In the genomic region with DNA sequence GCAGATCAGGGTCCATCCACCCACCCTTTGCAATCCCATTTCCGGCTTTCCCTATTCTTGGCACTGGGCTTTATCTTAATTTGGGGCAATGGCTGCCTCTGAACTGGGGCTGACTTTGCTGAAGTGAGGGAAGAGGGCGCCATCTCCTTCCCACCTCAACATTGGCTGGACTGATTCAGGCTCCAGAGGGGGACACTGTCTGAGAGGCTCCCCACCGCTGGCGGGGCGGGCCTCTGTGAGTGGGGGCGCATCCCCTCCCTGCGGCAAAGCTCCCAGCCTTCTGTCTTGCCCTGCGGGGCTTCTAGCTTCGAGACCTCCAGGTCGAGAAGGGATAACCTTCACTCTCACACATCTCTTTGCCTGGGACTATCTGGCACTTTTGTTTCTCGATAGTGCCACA, we compare ENCODE assay signal across 22 cellular contexts.
"Had no signal": no experiment of that assay in that cellular context is flagged by ENCODE, and none has a peak within 500 bp of the region (broad histone marks: within the 10 kb centered on the region; RNA-seq: fewer than 3 reads in every experiment).

No MANE protein-coding gene starts in this region.

- H3K27ac ChIP-seq: colonic mucosa had no signal

- H3K4me3 ChIP-seq: colonic mucosa had no signal

- H3K4me1 ChIP-seq: colonic mucosa had no signal

- H3K36me3 ChIP-seq: colonic mucosa had no signal

- H3K36me3 Mint-ChIP-seq: activated naive CD4-positive, alpha-beta T cell treated with anti-CD3 and anti-CD28 coated beads, Interleukin-2, amount 50 U/mL, for 72 hours; activated naive CD8-positive, alpha-beta T cell treated with anti-CD3 and anti-CD28 coated beads, Interleukin-2, amount 10 ng/mL, durations not matched to agents 7 days and 5 days had no signal

- ATAC-seq: activated naive CD4-positive, alpha-beta T cell treated with anti-CD3 and anti-CD28 coated beads, Interleukin-2, amount 50 U/mL, for 72 hours; activated T-cell treated with anti-CD3 and anti-CD28 coated beads, Interleukin-2, amount 50 U/mL, for 72 hours; T-helper 17 cell had no signal

- H3K27me3 Mint-ChIP-seq: activated CD4-positive, alpha-beta memory T cell treated with anti-CD3 and anti-CD28 coated beads, Interleukin-2, amount 10 ng/mL, durations not matched to agents 7 days and 5 days; activated CD4-positive, alpha-beta T cell treated with anti-CD3 and anti-CD28 coated beads, Interleukin-2, amount 10 ng/mL, durations not matched to agents 7 days and 5 days; activated naive CD4-positive, alpha-beta T cell treated with anti-CD3 and anti-CD28 coated beads, Interleukin-2, amount 10 ng/mL, durations not matched to agents 7 days and 5 days; activated naive CD8-positive, alpha-beta T cell treated with anti-CD3 and anti-CD28 coated beads, Interleukin-2, amount 10 ng/mL, durations not matched to agents 7 days and 5 days; activated T-cell treated with anti-CD3 and anti-CD28 coated beads, Interleukin-2, amount 50 U/mL, for 24 hours; T-helper 17 cell had no signal

- DNase-seq: activated CD4-positive, alpha-beta memory T cell treated with anti-CD3 and anti-CD28 coated beads, Interleukin-2, amount 10 ng/mL, durations not matched to agents 7 days and 5 days; activated CD4-positive, alpha-beta T cell treated with anti-CD3 and anti-CD28 coated beads for 1 hour; activated CD4-positive, alpha-beta T cell treated with anti-CD3 and anti-CD28 coated beads for 4 hours; activated CD4-positive, alpha-beta T cell treated with anti-CD3 and anti-CD28 coated beads, Interleukin-2, amount 10 ng/mL, durations not matched to agents 7 days and 5 days; activated CD4-positive, alpha-beta T cell treated with anti-CD3 and anti-CD28 coated beads, Interleukin-2, amount 50 U/mL, for 4 hours; activated CD8-positive, alpha-beta memory T cell treated with anti-CD3 and anti-CD28 coated beads, Interleukin-2, amount 50 U/mL, for 48 hours; activated gamma-delta T cell; activated naive CD4-positive, alpha-beta T cell; activated naive CD4-positive, alpha-beta T cell treated with anti-CD3 and anti-CD28 coated beads, Interleukin-2, amount 10 ng/mL, durations not matched to agents 7 days and 5 days; activated naive CD8-positive, alpha-beta T cell treated with anti-CD3 and anti-CD28 coated beads, Interleukin-2, amount 10 ng/mL, durations not matched to agents 7 days and 5 days; activated T-cell treated with anti-CD3 and anti-CD28 coated beads for 4 hours; activated T-cell treated with anti-CD3 and anti-CD28 coated beads, Interleukin-2, amount 50 U/mL, for 24 hours; activated T-cell treated with anti-CD3 and anti-CD28 coated beads, Interleukin-2, amount 50 U/mL, for 72 hours; cerebellar nuclear complex; colonic mucosa; effector CD8-positive, alpha-beta T cell; endodermal cell; T-helper 1 cell; T-helper 17 cell; T1000 had no signal

- H3K27ac Mint-ChIP-seq: activated CD4-positive, alpha-beta memory T cell treated with anti-CD3 and anti-CD28 coated beads, Interleukin-2, amount 10 ng/mL, durations not matched to agents 7 days and 5 days; activated CD4-positive, alpha-beta T cell treated with anti-CD3 and anti-CD28 coated beads, Interleukin-2, amount 10 ng/mL, durations not matched to agents 7 days and 5 days; activated naive CD4-positive, alpha-beta T cell treated with anti-CD3 and anti-CD28 coated beads, Interleukin-2, amount 10 ng/mL, durations not matched to agents 7 days and 5 days; activated naive CD4-positive, alpha-beta T cell treated with anti-CD3 and anti-CD28 coated beads, Interleukin-2, amount 50 U/mL, for 72 hours; activated naive CD8-positive, alpha-beta T cell treated with anti-CD3 and anti-CD28 coated beads, Interleukin-2, amount 10 ng/mL, durations not matched to agents 7 days and 5 days; activated T-cell treated with anti-CD3 and anti-CD28 coated beads, Interleukin-2, amount 50 U/mL, for 24 hours; endodermal cell; T-helper 17 cell; T-helper 2 cell treated with Interferon-gamma antibody and Interleukin-4, amounts not matched to agents 5 μg/mL and 100 μg/mL, for 36 hours had no signal

- H3K9me3 Mint-ChIP-seq: activated CD4-positive, alpha-beta memory T cell treated with anti-CD3 and anti-CD28 coated beads, Interleukin-2, amount 10 ng/mL, durations not matched to agents 7 days and 5 days; activated CD4-positive, alpha-beta T cell treated with anti-CD3 and anti-CD28 coated beads, Interleukin-2, amount 10 ng/mL, durations not matched to agents 7 days and 5 days; activated naive CD4-positive, alpha-beta T cell treated with anti-CD3 and anti-CD28 coated beads, Interleukin-2, amount 10 ng/mL, durations not matched to agents 7 days and 5 days; activated naive CD4-positive, alpha-beta T cell treated with anti-CD3 and anti-CD28 coated beads, Interleukin-2, amount 50 U/mL, for 72 hours; activated naive CD8-positive, alpha-beta T cell treated with anti-CD3 and anti-CD28 coated beads, Interleukin-2, amount 10 ng/mL, durations not matched to agents 7 days and 5 days; activated T-cell treated with anti-CD3 and anti-CD28 coated beads, Interleukin-2, amount 50 U/mL, for 24 hours; activated T-cell treated with anti-CD3 and anti-CD28 coated beads, Interleukin-2, amount 50 U/mL, for 72 hours; T-helper 2 cell treated with Interferon-gamma antibody and Interleukin-4, amounts not matched to agents 5 μg/mL and 100 μg/mL, for 36 hours had no signal

- H3K27me3 ChIP-seq: colonic mucosa had no signal

- H3K4me3 Mint-ChIP-seq: activated CD4-positive, alpha-beta memory T cell treated with anti-CD3 and anti-CD28 coated beads, Interleukin-2, amount 10 ng/mL, durations not matched to agents 7 days and 5 days; activated CD4-positive, alpha-beta T cell treated with anti-CD3 and anti-CD28 coated beads, Interleukin-2, amount 10 ng/mL, durations not matched to agents 7 days and 5 days; activated naive CD4-positive, alpha-beta T cell treated with anti-CD3 and anti-CD28 coated beads, Interleukin-2, amount 10 ng/mL, durations not matched to agents 7 days and 5 days; activated naive CD8-positive, alpha-beta T cell treated with anti-CD3 and anti-CD28 coated beads, Interleukin-2, amount 10 ng/mL, durations not matched to agents 7 days and 5 days; activated T-cell treated with anti-CD3 and anti-CD28 coated beads, Interleukin-2, amount 50 U/mL, for 24 hours; activated T-cell treated with anti-CD3 and anti-CD28 coated beads, Interleukin-2, amount 50 U/mL, for 72 hours; endodermal cell; T-helper 2 cell treated with Interferon-gamma antibody and Interleukin-4, amounts not matched to agents 5 μg/mL and 100 μg/mL, for 36 hours had no signal

- H3K9me3 ChIP-seq: colonic mucosa had no signal

- H3K4me1 Mint-ChIP-seq: activated CD4-positive, alpha-beta memory T cell treated with anti-CD3 and anti-CD28 coated beads, Interleukin-2, amount 10 ng/mL, durations not matched to agents 7 days and 5 days; activated naive CD8-positive, alpha-beta T cell treated with anti-CD3 and anti-CD28 coated beads, Interleukin-2, amount 10 ng/mL, durations not matched to agents 7 days and 5 days; endodermal cell; T-helper 17 cell had no signal
